In the genomic region with DNA sequence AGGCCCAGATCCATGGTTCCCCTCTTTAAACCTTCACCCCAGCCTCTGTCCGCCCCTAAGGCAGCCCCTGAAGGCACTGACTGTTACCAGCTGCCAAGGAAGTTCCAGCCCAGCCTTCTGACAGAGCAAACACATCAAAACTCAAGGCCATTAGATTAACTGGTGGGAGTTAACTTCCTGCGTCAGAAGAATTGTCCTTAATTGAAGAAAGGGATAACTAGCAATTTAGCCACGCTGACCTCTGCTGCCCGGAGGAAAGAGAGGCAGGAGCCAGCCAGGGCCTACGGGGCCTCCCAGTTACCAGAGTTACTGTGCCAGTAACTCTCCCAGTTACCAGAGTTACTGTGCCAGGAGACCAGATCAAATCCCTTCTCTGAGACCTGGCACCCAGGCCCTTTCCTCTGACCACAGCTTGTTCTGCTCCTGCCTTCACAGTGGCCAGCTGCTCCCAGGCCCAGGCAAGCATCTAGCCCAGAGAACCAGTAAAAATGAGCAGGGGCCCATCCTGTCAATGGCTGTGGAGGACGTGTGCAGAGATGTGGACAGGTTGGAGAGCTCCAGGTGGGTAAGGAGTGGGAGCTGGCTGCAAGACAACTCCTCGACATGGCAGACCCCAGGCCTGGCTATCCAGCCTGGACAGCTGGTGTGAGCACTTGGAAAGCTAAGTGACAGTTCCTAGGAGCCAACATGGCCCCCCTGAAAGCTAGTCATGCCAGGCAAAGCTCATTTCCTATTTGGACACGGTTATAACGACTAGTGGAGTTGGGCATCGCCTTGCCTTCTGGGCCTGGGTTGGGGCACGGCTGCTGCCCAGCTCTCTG, we compare ENCODE assay signal across 1 cellular context.
TF ChIP-seq lines count a peak whose summit lies in the region.

No MANE protein-coding gene starts in this region.

TF ChIP-seq in endothelial cell of umbilical vein, 7 proteins besides CTCF, POLR2A, EP300 and RAD21:
- no peak for TF ChIP-seq EZH2 (IDR thresholded peaks at IDR 0.05; ENCODE audit: borderline replicate concordance, low read depth, low read length, severe bottlenecking)
- TF ChIP-seq FOS (IDR thresholded peaks at IDR 0.05; ENCODE audit: borderline replicate concordance, insufficient read depth, low read length): no peak
- TF ChIP-seq JUN (IDR thresholded peaks at IDR 0.05; ENCODE audit: borderline replicate concordance, insufficient read depth, insufficient read length, low read depth): no peak
- no peak for TF ChIP-seq POLR2AphosphoS5 (IDR thresholded peaks at IDR 0.05; ENCODE audit: insufficient read depth, low read depth, low read length)
- TF ChIP-seq GATA2 (IDR thresholded peaks at IDR 0.05; ENCODE audit: insufficient read depth, insufficient read length, low read depth, low read length): no peak
- no peak for TF ChIP-seq MYC (IDR thresholded peaks at IDR 0.05; ENCODE audit: low read depth, low read length)
- TF ChIP-seq, protein P1, sequence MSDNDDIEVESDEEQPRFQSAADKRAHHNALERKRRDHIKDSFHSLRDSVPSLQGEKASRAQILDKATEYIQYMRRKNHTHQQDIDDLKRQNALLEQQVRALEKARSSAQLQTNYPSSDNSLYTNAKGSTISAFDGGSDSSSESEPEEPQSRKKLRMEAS (IDR thresholded peaks at IDR 0.05; ENCODE audit: insufficient read depth, insufficient read length): no peak
